In genomic region chr2:70042246-70042645, GRCh38 we compare ENCODE assay signal across 22 cellular contexts. TPM values are rescaled to one million over a fixed set of nuclear protein-coding genes. Genes with fewer than 3 reads are reported as not detected.
DNase-seq lines count a peak whose midpoint lies in the region; ATAC-seq and TF ChIP-seq lines count a peak whose summit lies in the region.
"Had no signal": no experiment of that assay in that cellular context is flagged by ENCODE, and none has a peak within 500 bp of the region (broad histone marks: within the 10 kb centered on the region; RNA-seq: fewer than 3 reads in every experiment).

No MANE protein-coding gene starts in this region.

- peak overlapping the region; percentile 45 for H3K4me3 Mint-ChIP-seq in activated CD4-positive, alpha-beta T cell treated with anti-CD3 and anti-CD28 coated beads, Interleukin-2, amount 10 ng/mL, durations not matched to agents 24 days and 14 days
- H3K4me3 Mint-ChIP-seq in CD4-positive, CD25-positive, alpha-beta regulatory T cell, result no peak overlapping the region
- no peak overlapping the region for H3K4me3 Mint-ChIP-seq in activated CD8-positive, alpha-beta T cell treated with anti-CD3 and anti-CD28 coated beads for 36 hours
- peak overlapping the region in 1 of 10 donors; percentile 38 for H3K4me3 Mint-ChIP-seq in naive thymus-derived CD4-positive, alpha-beta T cell

- POLR2A ChIA-PET in activated CD8-positive, alpha-beta T cell treated with anti-CD3 and anti-CD28 coated beads for 36 hours (lab: Charles Lee), result interaction anchor here (0.9 to 1.5 kb wide), 3 partner anchors 32 to 259 kb away, joined by 3 to 5 read pairs (median 3); partner anchors contain the start of gene FAM136A
- POLR2A ChIA-PET in naive thymus-derived CD4-positive, alpha-beta T cell (lab: Charles Lee), result interaction anchor here (0.6 to 1.1 kb wide), 3 partner anchors 10 to 163 kb away, joined by 3 to 7 read pairs (median 4); no protein-coding TSS in a partner anchor

- peaks cover 16% of the 10 kb centered on the region for H3K36me3 ChIP-seq in CD4-positive, CD25-positive, alpha-beta regulatory T cell (ENCODE audit: control insufficient read depth, insufficient read depth, low read length)
- H3K36me3 ChIP-seq in naive thymus-derived CD4-positive, alpha-beta T cell (ENCODE audit: control insufficient read depth in 2 of 3, insufficient read depth in 3 of 3, low read length in 3 of 3), result peaks cover 0 to 14% (median 8%) of the 10 kb centered on the region in 3 experiments
- H3K36me3 ChIP-seq: prostate gland had no signal

- TF ChIP-seq CTCF in activated CD8-positive, alpha-beta T cell treated with anti-CD3 and anti-CD28 coated beads for 36 hours (IDR thresholded peaks at IDR 0.05), result no peak

- H3K4me3 ChIP-seq in CD4-positive, CD25-positive, alpha-beta regulatory T cell (ENCODE audit: low read depth, low read length), result no peak overlapping the region
- no peak overlapping the region for H3K4me3 ChIP-seq in naive thymus-derived CD4-positive, alpha-beta T cell (ENCODE audit: low read length)
- H3K4me3 ChIP-seq: ascending aorta, prostate gland had no signal

- H3K27me3 Mint-ChIP-seq in activated CD4-positive, alpha-beta T cell treated with anti-CD3 and anti-CD28 coated beads, Interleukin-2, amount 10 ng/mL, durations not matched to agents 24 days and 14 days, result no peaks in the 10 kb centered on the region
- H3K27me3 Mint-ChIP-seq in CD4-positive, CD25-positive, alpha-beta regulatory T cell, result no peaks in the 10 kb centered on the region
- H3K27me3 Mint-ChIP-seq in activated CD8-positive, alpha-beta T cell treated with anti-CD3 and anti-CD28 coated beads for 36 hours, result no peaks in the 10 kb centered on the region
- no peaks in the 10 kb centered on the region for H3K27me3 Mint-ChIP-seq in naive thymus-derived CD4-positive, alpha-beta T cell

- H3K9me3 Mint-ChIP-seq in activated CD4-positive, alpha-beta T cell treated with anti-CD3 and anti-CD28 coated beads, Interleukin-2, amount 10 ng/mL, durations not matched to agents 24 days and 14 days, result no peaks in the 10 kb centered on the region
- no peaks in the 10 kb centered on the region for H3K9me3 Mint-ChIP-seq in CD4-positive, CD25-positive, alpha-beta regulatory T cell
- no peaks in the 10 kb centered on the region for H3K9me3 Mint-ChIP-seq in activated CD8-positive, alpha-beta T cell treated with anti-CD3 and anti-CD28 coated beads for 36 hours
- no peaks in the 10 kb centered on the region for H3K9me3 Mint-ChIP-seq in naive thymus-derived CD4-positive, alpha-beta T cell
- H3K9me3 Mint-ChIP-seq: activated naive CD4-positive, alpha-beta T cell treated with anti-CD3 and anti-CD28 coated beads, Interleukin-2, amount 50 U/mL, for 72 hours had no signal

- peak overlapping the region; percentile 76 for H3K27ac Mint-ChIP-seq in activated CD4-positive, alpha-beta T cell treated with anti-CD3 and anti-CD28 coated beads, Interleukin-2, amount 10 ng/mL, durations not matched to agents 24 days and 14 days
- H3K27ac Mint-ChIP-seq in CD4-positive, CD25-positive, alpha-beta regulatory T cell, result peak overlapping the region; percentile 14 to 85 (median 42)
- H3K27ac Mint-ChIP-seq in activated CD8-positive, alpha-beta T cell treated with anti-CD3 and anti-CD28 coated beads for 36 hours, result peak overlapping the region; percentile 58
- H3K27ac Mint-ChIP-seq in naive thymus-derived CD4-positive, alpha-beta T cell, result peak overlapping the region in 6 of 9 donors; percentile 5 to 75 (median 63)

- peaks cover 38% of the 10 kb centered on the region for H3K36me3 Mint-ChIP-seq in activated CD4-positive, alpha-beta T cell treated with anti-CD3 and anti-CD28 coated beads, Interleukin-2, amount 10 ng/mL, durations not matched to agents 24 days and 14 days (ENCODE audit: low read depth)
- H3K36me3 Mint-ChIP-seq in CD4-positive, CD25-positive, alpha-beta regulatory T cell, result peaks cover 21% of the 10 kb centered on the region
- peaks cover 13% of the 10 kb centered on the region for H3K36me3 Mint-ChIP-seq in activated CD8-positive, alpha-beta T cell treated with anti-CD3 and anti-CD28 coated beads for 36 hours (ENCODE audit: low read depth)
- H3K36me3 Mint-ChIP-seq in naive thymus-derived CD4-positive, alpha-beta T cell, result peaks cover under 1 to 47% (median 21%) of the 10 kb centered on the region in 5 donors

- no peak for DNase-seq in activated CD4-positive, alpha-beta T cell treated with anti-CD3 and anti-CD28 coated beads, Interleukin-2, amount 10 ng/mL, durations not matched to agents 24 days and 14 days
- no peak for DNase-seq in activated CD4-positive, alpha-beta T cell treated with anti-CD3 and anti-CD28 coated beads, Interleukin-2, amount 50 U/mL, for 48 hours
- no peak for DNase-seq in CD4-positive, CD25-positive, alpha-beta regulatory T cell
- DNase-seq in activated CD8-positive, alpha-beta T cell treated with anti-CD3 and anti-CD28 coated beads for 36 hours, result no peak
- no peak for DNase-seq in naive thymus-derived CD4-positive, alpha-beta T cell
- DNase-seq in HPDE6-E6E7 (ENCODE audit: extremely low spot score), result no peak
- DNase-seq: caudate nucleus, DMS79 treated with DMSO at 0.1 percent for 48 hours, Kasumi-1, mammary epithelial cell, NCI-H146, NCI-H526, SIG-M5, substantia nigra, WERI-Rb-1 had no signal

- CTCF ChIA-PET in activated CD8-positive, alpha-beta T cell treated with anti-CD3 and anti-CD28 coated beads for 36 hours (lab: Charles Lee), result interaction anchor here (0.9 to 1.7 kb wide), 3 partner anchors 37 to 130 kb away, joined by 3 to 4 read pairs (median 3); no protein-coding TSS in a partner anchor
- CTCF ChIA-PET in naive thymus-derived CD4-positive, alpha-beta T cell (lab: Charles Lee), result interaction anchor here (0.6 kb wide), 1 partner anchor 246 kb away, joined by 3 read pairs; no protein-coding TSS in a partner anchor

- no peaks in the 10 kb centered on the region for H3K9me3 ChIP-seq in CD4-positive, CD25-positive, alpha-beta regulatory T cell (ENCODE audit: control insufficient read depth in 2 of 2, low read length in 2 of 2)
- no peaks in the 10 kb centered on the region for H3K9me3 ChIP-seq in naive thymus-derived CD4-positive, alpha-beta T cell (ENCODE audit: control insufficient read depth in 2 of 3, low read length in 3 of 3)
- H3K9me3 ChIP-seq: ascending aorta, Caco-2, prostate gland had no signal

- no peak for ATAC-seq in CD4-positive, CD25-positive, alpha-beta regulatory T cell (ENCODE audit: low read depth in 2 of 2)
- no peak for ATAC-seq in activated CD8-positive, alpha-beta T cell treated with anti-CD3 and anti-CD28 coated beads for 36 hours
- no peak for ATAC-seq in naive thymus-derived CD4-positive, alpha-beta T cell
- ATAC-seq in HG02571 (IDR thresholded peaks at IDR 0.05; ENCODE audit: unreplicated experiment) (no peak), GM18520 (IDR thresholded peaks at IDR 0.05; ENCODE audit: unreplicated experiment) (no peak)
- ATAC-seq: activated naive CD4-positive, alpha-beta T cell treated with anti-CD3 and anti-CD28 coated beads, Interleukin-2, amount 50 U/mL, for 72 hours; Panc1 had no signal

- no peaks in the 10 kb centered on the region for H3K27me3 ChIP-seq in CD4-positive, CD25-positive, alpha-beta regulatory T cell (ENCODE audit: control insufficient read depth, insufficient read depth, low read length)
- H3K27me3 ChIP-seq in naive thymus-derived CD4-positive, alpha-beta T cell (ENCODE audit: control insufficient read depth in 2 of 2, insufficient read depth in 2 of 2, low read length in 2 of 2), result no peaks in the 10 kb centered on the region
- H3K27me3 ChIP-seq: ascending aorta had no signal

- no peak overlapping the region for H3K27ac ChIP-seq in CD4-positive, CD25-positive, alpha-beta regulatory T cell (ENCODE audit: insufficient read depth, low read length, poor library complexity, severe bottlenecking)
- H3K27ac ChIP-seq in naive thymus-derived CD4-positive, alpha-beta T cell (ENCODE audit: low read depth, low read length), result no peak overlapping the region
- H3K27ac ChIP-seq: ascending aorta, prostate gland, WERI-Rb-1 had no signal

- peaks cover 58% of the 10 kb centered on the region for H3K4me1 Mint-ChIP-seq in activated CD4-positive, alpha-beta T cell treated with anti-CD3 and anti-CD28 coated beads, Interleukin-2, amount 10 ng/mL, durations not matched to agents 24 days and 14 days
- peaks cover 17 to 43% (median 25%) of the 10 kb centered on the region in 4 donors for H3K4me1 Mint-ChIP-seq in CD4-positive, CD25-positive, alpha-beta regulatory T cell
- peaks cover 23% of the 10 kb centered on the region for H3K4me1 Mint-ChIP-seq in activated CD8-positive, alpha-beta T cell treated with anti-CD3 and anti-CD28 coated beads for 36 hours (ENCODE audit: low read depth)
- peaks cover 13 to 67% (median 28%) of the 10 kb centered on the region in 7 donors for H3K4me1 Mint-ChIP-seq in naive thymus-derived CD4-positive, alpha-beta T cell

- peaks cover 12% of the 10 kb centered on the region for H3K4me1 ChIP-seq in CD4-positive, CD25-positive, alpha-beta regulatory T cell (ENCODE audit: control insufficient read depth, insufficient read depth, low read length, poor library complexity, severe bottlenecking)
- H3K4me1 ChIP-seq in naive thymus-derived CD4-positive, alpha-beta T cell (ENCODE audit: control insufficient read depth in 2 of 2, insufficient read depth in 2 of 2, low read length in 2 of 2), result peaks cover 9 to 11% of the 10 kb centered on the region in 2 donors
- H3K4me1 ChIP-seq: ascending aorta, Caco-2, prostate gland had no signal

- intact Hi-C loops in activated CD4-positive, alpha-beta T cell treated with anti-CD3 and anti-CD28 coated beads, Interleukin-2, amount 10 ng/mL, durations not matched to agents 24 days and 14 days (cut with micrococcal nuclease), result no loop called here
- intact Hi-C loops in activated CD8-positive, alpha-beta T cell treated with anti-CD3 and anti-CD28 coated beads for 36 hours (cut with micrococcal nuclease), result no loop called here
- intact Hi-C loops in naive thymus-derived CD4-positive, alpha-beta T cell (cut with micrococcal nuclease), result loop anchor here in 1 of 2 donors (2.0 kb wide), 1 partner anchor 95 kb away; no protein-coding TSS in a partner anchor

RNA-seq across cellular contexts. Expression of gene PCBP1, which starts 45.0 kb away (rescaled TPM):
- 443 and 447 TPM in 2 replicates for total RNA-seq in activated CD4-positive, alpha-beta T cell treated with anti-CD3 and anti-CD28 coated beads, Interleukin-2, amount 10 ng/mL, durations not matched to agents 24 days and 14 days
- total RNA-seq in CD4-positive, CD25-positive, alpha-beta regulatory T cell, result 330 TPM
- polyA plus RNA-seq in CD4-positive, CD25-positive, alpha-beta regulatory T cell, result 100 to 1,000 TPM; 131 to 188 (median 173) TPM
- 100 to 1,000 TPM; 470 to 489 TPM for total RNA-seq in activated CD8-positive, alpha-beta T cell treated with anti-CD3 and anti-CD28 coated beads for 36 hours
- 100 to 1,000 TPM; 257 to 487 (median 368) TPM for total RNA-seq in naive thymus-derived CD4-positive, alpha-beta T cell
- 100 to 1,000 TPM; 178 to 198 TPM for polyA plus RNA-seq in naive thymus-derived CD4-positive, alpha-beta T cell
